ENCODE assay signal across 8 cellular contexts in genomic region chr4:1683903-1684755, GRCh38. TPM values are rescaled to one million over a fixed set of nuclear protein-coding genes. Genes with fewer than 3 reads are reported as not detected.
DNase-seq lines count a peak whose midpoint lies in the region; ATAC-seq and TF ChIP-seq lines count a peak whose summit lies in the region.

A gene with protein sequence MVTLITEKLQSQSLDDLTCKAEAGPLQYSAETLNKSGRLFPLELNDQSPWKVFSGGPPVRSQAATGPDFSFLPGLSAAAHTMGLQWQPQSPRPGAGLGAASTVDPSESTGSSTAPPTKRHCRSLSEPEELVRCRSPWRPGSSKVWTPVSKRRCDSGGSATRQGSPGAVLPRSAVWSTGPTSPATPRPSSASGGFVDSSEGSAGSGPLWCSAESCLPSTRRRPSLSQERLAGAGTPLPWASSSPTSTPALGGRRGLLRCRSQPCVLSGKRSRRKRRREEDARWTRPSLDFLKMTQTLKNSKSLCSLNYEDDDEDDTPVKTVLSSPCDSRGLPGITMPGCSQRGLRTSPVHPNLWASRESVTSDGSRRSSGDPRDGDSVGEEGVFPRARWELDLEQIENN (minus strand): TSS chr4:1684313. CDS start chr4:1668741, 15,572 bp downstream.

- CTCF ChIA-PET in activated CD8-positive, alpha-beta T cell treated with anti-CD3 and anti-CD28 coated beads for 36 hours (lab: Charles Lee): interaction anchor here (1.2 to 2.9 kb wide), 3 partner anchors 9 to 46 kb away, joined by 5 to 20 read pairs (median 6); no protein-coding TSS in a partner anchor

- H3K4me1 ChIP-seq in duodenal mucosa (ENCODE audit: control insufficient read depth in 1 of 2, insufficient read depth in 2 of 2, low read length in 2 of 2) (peaks cover 0 to 10% of the 10 kb centered on the region in 2 donors), lower lobe of right lung (peaks cover 15% of the 10 kb centered on the region)

- peak within 1 kb of the TSS; percentile 57 to 59 for H3K9ac ChIP-seq in duodenal mucosa (ENCODE audit: low read depth in 1 of 2, low read length in 2 of 2)

- H3K27ac ChIP-seq in duodenal mucosa (ENCODE audit: low read depth, low read length): peak within 1 kb of the TSS; percentile 10
- peak within 1 kb of the TSS; percentile 76 for H3K27ac ChIP-seq in lower lobe of right lung

- H3K36me3 Mint-ChIP-seq in activated CD8-positive, alpha-beta T cell treated with anti-CD3 and anti-CD28 coated beads for 36 hours (ENCODE audit: low read depth): no peaks in the 10 kb centered on the region

- no peak for TF ChIP-seq CTCF in activated CD8-positive, alpha-beta T cell treated with anti-CD3 and anti-CD28 coated beads for 36 hours (IDR thresholded peaks at IDR 0.05)
- TF ChIP-seq CTCF in lower lobe of right lung (IDR thresholded peaks at IDR 0.05): no peak

- peaks cover 11% of the 10 kb centered on the region for H3K4me1 Mint-ChIP-seq in activated CD8-positive, alpha-beta T cell treated with anti-CD3 and anti-CD28 coated beads for 36 hours (ENCODE audit: low read depth)

- no peaks in the 10 kb centered on the region for H3K9me3 ChIP-seq in duodenal mucosa (ENCODE audit: control insufficient read depth in 1 of 2, low read length in 2 of 2)
- no peaks in the 10 kb centered on the region for H3K9me3 ChIP-seq in lower lobe of right lung

- intact Hi-C loops in activated CD8-positive, alpha-beta T cell treated with anti-CD3 and anti-CD28 coated beads for 36 hours (cut with micrococcal nuclease): no loop called here
- intact Hi-C loops in lower lobe of right lung (cut with DNase I): no loop called here

- POLR2A ChIA-PET in activated CD8-positive, alpha-beta T cell treated with anti-CD3 and anti-CD28 coated beads for 36 hours (lab: Charles Lee): interaction anchor here (1.7 kb wide), 1 partner anchor 37 kb away, joined by 5 read pairs; the partner anchor contains the start of genes TACC3 and TMEM129

- peak within 1 kb of the TSS; percentile 69 for H3K27ac Mint-ChIP-seq in activated CD8-positive, alpha-beta T cell treated with anti-CD3 and anti-CD28 coated beads for 36 hours

- H3K4me3 Mint-ChIP-seq in activated CD8-positive, alpha-beta T cell treated with anti-CD3 and anti-CD28 coated beads for 36 hours: peak within 1 kb of the TSS; percentile 76

- no peaks in the 10 kb centered on the region for H3K9me3 Mint-ChIP-seq in activated CD8-positive, alpha-beta T cell treated with anti-CD3 and anti-CD28 coated beads for 36 hours

- peak within 1 kb of the TSS; percentile 58 to 69 for H3K4me3 ChIP-seq in duodenal mucosa (ENCODE audit: low read depth in 1 of 2, low read length in 2 of 2)
- H3K4me3 ChIP-seq in lower lobe of right lung: peak within 1 kb of the TSS; percentile 73

- ATAC-seq in HG03342 (IDR thresholded peaks at IDR 0.05; ENCODE audit: unreplicated experiment) (peak; percentile 84), lower lobe of right lung (peak; percentile 97)
- ATAC-seq in activated CD8-positive, alpha-beta T cell treated with anti-CD3 and anti-CD28 coated beads for 36 hours: peak; percentile 96

- peak; percentile 69 for TF ChIP-seq POLR2A in GM19099 (IDR thresholded peaks at IDR 0.05; ENCODE audit: extremely low read depth, insufficient read length, low read depth)

- H3K27me3 Mint-ChIP-seq in activated CD8-positive, alpha-beta T cell treated with anti-CD3 and anti-CD28 coated beads for 36 hours: no peaks in the 10 kb centered on the region

- H3K36me3 ChIP-seq in duodenal mucosa (ENCODE audit: control insufficient read depth in 1 of 2, insufficient read depth in 2 of 2, low read length in 2 of 2): no peaks in the 10 kb centered on the region
- no peaks in the 10 kb centered on the region for H3K36me3 ChIP-seq in lower lobe of right lung

- peak; percentile 99 for DNase-seq in AG20443 (ENCODE audit: low spot score)
- DNase-seq in NCI-H69 (lab: John Stamatoyannopoulos, UW): peak; percentile 88
- DNase-seq in activated CD8-positive, alpha-beta T cell treated with anti-CD3 and anti-CD28 coated beads for 36 hours: peak; percentile 96
- peak; percentile 95 for DNase-seq in lower lobe of right lung
- peak; percentile 92 to 98 for DNase-seq in stimulated activated CD4-positive, alpha-beta T cell treated with anti-CD3 and anti-CD28 coated beads, Interleukin-4, amount 100 ng/mL, for 48 hours (ENCODE audit: low read depth in 2 of 2)

- H3K27me3 ChIP-seq in duodenal mucosa (ENCODE audit: control insufficient read depth in 1 of 2, insufficient read depth in 2 of 2, low read length in 2 of 2) (no peaks in the 10 kb centered on the region), lower lobe of right lung (ENCODE audit: low read depth) (no peaks in the 10 kb centered on the region)

RNA-seq across cellular contexts. Expression of the gene that starts here (rescaled TPM):
- 1 to 10 TPM; 1.2 to 1.8 TPM for total RNA-seq in activated CD8-positive, alpha-beta T cell treated with anti-CD3 and anti-CD28 coated beads for 36 hours
- 1.7 TPM for total RNA-seq in lower lobe of right lung

Comparison
In these comparisons a context has a peak if more than half of its experiments do, and no peak if none do; other contexts are left out.
1. Peak in every context shown above with its lines: DNase-seq, ATAC-seq, H3K4me3 ChIP-seq and H3K27ac ChIP-seq.